In the genomic region with DNA sequence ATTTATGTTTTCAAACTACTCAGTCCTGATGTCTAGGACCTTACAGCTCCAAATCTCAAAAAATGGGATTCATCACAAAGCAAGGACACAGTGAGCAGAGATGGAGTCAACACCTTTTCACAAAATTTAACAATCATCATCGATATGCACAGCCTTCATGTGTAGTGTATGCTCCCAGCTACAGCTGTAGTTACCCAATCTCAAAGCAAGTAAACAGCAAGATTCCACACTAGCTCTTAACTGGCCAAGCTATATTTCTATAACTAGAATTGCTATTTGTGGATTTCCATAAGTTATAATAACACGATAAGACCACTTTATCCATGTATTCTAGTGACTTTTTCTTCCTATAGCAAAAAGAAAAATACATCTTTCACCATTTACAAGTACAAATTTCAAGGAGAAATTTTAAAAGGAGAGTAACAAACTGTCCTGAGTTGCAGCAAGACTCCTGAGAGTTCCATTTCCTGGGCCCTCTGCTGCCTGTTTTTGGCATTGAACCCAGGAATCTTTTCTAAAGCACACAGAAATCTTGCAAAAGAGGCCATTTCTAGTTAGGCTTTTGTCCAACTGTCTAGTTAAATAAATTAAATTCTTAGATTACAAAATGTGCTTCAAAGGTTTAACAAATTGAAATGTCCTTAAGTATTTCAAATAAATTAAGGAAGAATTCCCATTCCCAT, we compare ENCODE assay signal across 10 cellular contexts.
DNase-seq lines count a peak whose midpoint lies in the region; ATAC-seq and TF ChIP-seq lines count a peak whose summit lies in the region.
"Had no signal": no experiment of that assay in that cellular context is flagged by ENCODE, and none has a peak within 500 bp of the region (broad histone marks: within the 10 kb centered on the region; RNA-seq: fewer than 3 reads in every experiment).

No MANE protein-coding gene starts in this region.

- TF ChIP-seq EP300 in transverse colon (IDR thresholded peaks at IDR 0.05; ENCODE audit: low read depth): no peak

- no peaks in the 10 kb centered on the region for H3K36me3 ChIP-seq in transverse colon
- H3K36me3 ChIP-seq: pancreas had no signal

- H3K27ac ChIP-seq in transverse colon: no peak overlapping the region
- H3K27ac ChIP-seq: pancreas had no signal

- 39 to 51% methylated on average over 2 of the region's 2 CpGs for WGBS in transverse colon (ENCODE audit: low coverage in 1 of 2), 2 donors

- H3K27me3 ChIP-seq in transverse colon: no peaks in the 10 kb centered on the region
- H3K27me3 ChIP-seq: pancreas had no signal

- no peak for TF ChIP-seq POLR2A in transverse colon (IDR thresholded peaks at IDR 0.05)

- BruUV-seq in Calu3 (replicated peaks; lab: Mats Ljungman, UMichigan): no TSS peak

- intact Hi-C loops in Calu3 (cut with micrococcal nuclease; ENCODE audit: unreplicated experiment): loop anchor here (5.0 to 10.0 kb wide), 4 partner anchors 151 to 796 kb away; no protein-coding TSS in a partner anchor
- intact Hi-C loops in transverse colon (cut with DNase I; ENCODE audit: low total_unique reads): no loop called here

- no peak for TF ChIP-seq CTCF in omental fat pad (IDR thresholded peaks at IDR 0.05)
- no peak for TF ChIP-seq CTCF in Calu3 (IDR thresholded peaks at IDR 0.05; ENCODE audit: unreplicated experiment)
- no peak for TF ChIP-seq CTCF in transverse colon (IDR thresholded peaks at IDR 0.05)

- in situ Hi-C loops in transverse colon (cut with MboI; ENCODE audit: low pct_ligation_motif_present in 1 of 4, low pct_unique_long_range_greater_than_20kb in 1 of 4, low sequenced_read_pairs in 3 of 4): loop anchor here (25.0 kb wide), 2 partner anchors 521 to 621 kb away; no protein-coding TSS in a partner anchor

- CTCF ChIA-PET in Calu3 (lab: Charles Lee): no interaction called here

- H3K9me3 ChIP-seq in transverse colon: no peaks in the 10 kb centered on the region
- H3K9me3 ChIP-seq: pancreas had no signal

- H3K36me3 Mint-ChIP-seq in Calu3 (ENCODE audit: insufficient read depth, unreplicated experiment): no peaks in the 10 kb centered on the region
- no peaks in the 10 kb centered on the region for H3K36me3 Mint-ChIP-seq in activated naive CD8-positive, alpha-beta T cell treated with anti-CD3 and anti-CD28 coated beads, Interleukin-2, amount 50 U/mL, for 24 hours (ENCODE audit: low read depth)

- no peaks in the 10 kb centered on the region for H3K27me3 Mint-ChIP-seq in Calu3 (ENCODE audit: unreplicated experiment)
- H3K27me3 Mint-ChIP-seq in activated naive CD8-positive, alpha-beta T cell treated with anti-CD3 and anti-CD28 coated beads, Interleukin-2, amount 50 U/mL, for 24 hours: peaks cover 4% of the 10 kb centered on the region

- DNase-seq in DMS79 treated with DMSO at 0.1 percent for 48 hours (lab: John Stamatoyannopoulos, UW) (peak; percentile 71), DMS79 (lab: John Stamatoyannopoulos, UW) (no peak), NCI-H2171 treated with DMSO at 0.1 percent for 48 hours (lab: John Stamatoyannopoulos, UW) (peak; percentile 11), dedifferentiated amniotic fluid mesenchymal stem cell (ENCODE audit: extremely low spot score) (peak; percentile 28), omental fat pad (ENCODE audit: low spot score) (no peak), Calu3 (no peak), transverse colon (no peak)
- DNase-seq in activated naive CD8-positive, alpha-beta T cell treated with anti-CD3 and anti-CD28 coated beads, Interleukin-2, amount 50 U/mL, for 24 hours: no peak
- DNase-seq: cortex of kidney, pancreas had no signal

- no peak overlapping the region for H3K27ac Mint-ChIP-seq in Calu3 (ENCODE audit: unreplicated experiment)
- no peak overlapping the region for H3K27ac Mint-ChIP-seq in activated naive CD8-positive, alpha-beta T cell treated with anti-CD3 and anti-CD28 coated beads, Interleukin-2, amount 50 U/mL, for 24 hours

- no peak overlapping the region for H3K4me3 Mint-ChIP-seq in Calu3 (ENCODE audit: low read depth, unreplicated experiment)
- no peak overlapping the region for H3K4me3 Mint-ChIP-seq in activated naive CD8-positive, alpha-beta T cell treated with anti-CD3 and anti-CD28 coated beads, Interleukin-2, amount 50 U/mL, for 24 hours

- no peak overlapping the region for H3K4me3 ChIP-seq in transverse colon
- H3K4me3 ChIP-seq: pancreas had no signal

- no peaks in the 10 kb centered on the region for H3K4me1 ChIP-seq in transverse colon
- H3K4me1 ChIP-seq: pancreas had no signal

- no peaks in the 10 kb centered on the region for H3K9me3 Mint-ChIP-seq in Calu3 (ENCODE audit: low read depth, unreplicated experiment)
- H3K9me3 Mint-ChIP-seq in activated naive CD8-positive, alpha-beta T cell treated with anti-CD3 and anti-CD28 coated beads, Interleukin-2, amount 50 U/mL, for 24 hours: no peaks in the 10 kb centered on the region

- H3K4me1 Mint-ChIP-seq in Calu3 (ENCODE audit: low read depth, unreplicated experiment): no peaks in the 10 kb centered on the region
- no peaks in the 10 kb centered on the region for H3K4me1 Mint-ChIP-seq in activated naive CD8-positive, alpha-beta T cell treated with anti-CD3 and anti-CD28 coated beads, Interleukin-2, amount 50 U/mL, for 24 hours

- ATAC-seq in omental fat pad (ENCODE audit: low FRiP score): peak; percentile 51
- no peak for ATAC-seq in activated naive CD8-positive, alpha-beta T cell treated with anti-CD3 and anti-CD28 coated beads, Interleukin-2, amount 50 U/mL, for 24 hours

Comparison
In these comparisons a context has a peak if more than half of its experiments do, and no peak if none do; other contexts are left out.
1. DNase-seq: peak in DMS79 treated with DMSO at 0.1 percent for 48 hours (single experiment), NCI-H2171 treated with DMSO at 0.1 percent for 48 hours (single experiment) and dedifferentiated amniotic fluid mesenchymal stem cell (single experiment); none in DMS79 (single experiment), omental fat pad (single experiment), Calu3 (single experiment), transverse colon (single experiment) and activated naive CD8-positive, alpha-beta T cell treated with anti-CD3 and anti-CD28 coated beads, Interleukin-2, amount 50 U/mL, for 24 hours (single experiment).